14 cellular contexts compared by ENCODE assay signal in genomic region chr13:54433511-54434206, GRCh38.
DNase-seq lines count a peak whose midpoint lies in the region; ATAC-seq, FAIRE-seq and TF ChIP-seq lines count a peak whose summit lies in the region.
"Had no signal": no experiment of that assay in that cellular context is flagged by ENCODE, and none has a peak within 500 bp of the region (broad histone marks: within the 10 kb centered on the region; RNA-seq: fewer than 3 reads in every experiment).

No MANE protein-coding gene starts in this region.

- H2AFZ ChIP-seq in HepG2 (ENCODE audit: low read length): no peak overlapping the region

- H4K20me1 ChIP-seq in HepG2 (ENCODE audit: insufficient read depth, low read length): no peaks in the 10 kb centered on the region

- DNase-seq in HuH-7 (ENCODE audit: low spot score) (peak; percentile 16), NCI-H187 (lab: John Stamatoyannopoulos, UW) (peak; percentile 18 to 52), NCI-H524 treated with DMSO at 0.1 percent for 48 hours (lab: John Stamatoyannopoulos, UW) (peak; percentile 85), HepG2 (ENCODE audit: low spot score) (peak; percentile 10), gastrocnemius medialis (no peak), posterior cingulate gyrus (no peak)
- DNase-seq: dermis blood vessel endothelial cell; stimulated activated CD4-positive, alpha-beta T cell treated with anti-CD3 and anti-CD28 coated beads, Interleukin-2, amount 100 ng/mL, for 48 hours; substantia nigra; T-cell had no signal

- CTCF ChIA-PET in HepG2 (lab: Yijun Ruan, JAX; ENCODE audit: low intra/inter-chr PET ratio, low total read pairs): no interaction called here

- in situ Hi-C loops in HepG2 (cut with HindIII; ENCODE audit: extremely low pct_ligation_motif_present, low pct_unique_long_range_greater_than_20kb): no loop called here
- in situ Hi-C loops in gastrocnemius medialis (cut with MboI; ENCODE audit: low sequenced_read_pairs in 4 of 4): no loop called here

- no peak for TF ChIP-seq CTCF in HepG2 (CRISPR knock-in tag; IDR thresholded peaks at IDR 0.05)
- TF ChIP-seq CTCF in gastrocnemius medialis (IDR thresholded peaks at IDR 0.05 in 4 of 5, conservative IDR thresholded peaks at IDR 0.05 in 1 of 5): no peak

- WGBS in HepG2 (ENCODE audit: low lambda C conversion rate): 30% methylated on average over 4 of the region's 4 CpGs

- no peak overlapping the region for H3K27ac ChIP-seq in HepG2 (ENCODE audit: extremely low read length, insufficient read depth, low read length)
- no peak overlapping the region for H3K27ac ChIP-seq in gastrocnemius medialis
- H3K27ac ChIP-seq: epithelial cell of prostate, gastroesophageal sphincter had no signal

- TF ChIP-seq POLR2A in HepG2 (IDR thresholded peaks at IDR 0.05; ENCODE audit: insufficient read depth in 1 of 2, low read depth in 2 of 2, low read length in 2 of 2) (no peak), gastrocnemius medialis (IDR thresholded peaks at IDR 0.05) (no peak)

- no peaks in the 10 kb centered on the region for H3K4me1 ChIP-seq in HepG2 (ENCODE audit: insufficient read depth, low read length)
- no peaks in the 10 kb centered on the region for H3K4me1 ChIP-seq in gastrocnemius medialis
- H3K4me1 ChIP-seq: gastroesophageal sphincter had no signal

- no peak overlapping the region for H3K4me2 ChIP-seq in HepG2 (ENCODE audit: low read depth, low read length)

- POLR2A ChIA-PET in HepG2 (lab: Yijun Ruan, JAX): no interaction called here

- no peak overlapping the region for H3K9ac ChIP-seq in HepG2 (ENCODE audit: insufficient read depth, low read depth, low read length)

- H3K9me3 ChIP-seq in HepG2 (ENCODE audit: low read length) (peaks cover 31% of the 10 kb centered on the region), gastrocnemius medialis (no peaks in the 10 kb centered on the region)
- H3K9me3 ChIP-seq: gastroesophageal sphincter had no signal

- H3K36me3 ChIP-seq in HepG2 (replicated peaks in 1 of 2; ENCODE audit: control insufficient read depth in 1 of 2, insufficient read depth in 2 of 2, low read length in 2 of 2) (no peaks in the 10 kb centered on the region), gastrocnemius medialis (no peaks in the 10 kb centered on the region)
- H3K36me3 ChIP-seq: gastroesophageal sphincter had no signal

- ATAC-seq in HepG2: peak; percentile 69
- ATAC-seq in gastrocnemius medialis: no peak
- no peak for ATAC-seq in HG03175 (IDR thresholded peaks at IDR 0.05; ENCODE audit: unreplicated experiment)
- ATAC-seq: gastroesophageal sphincter, Right ventricle myocardium inferior, T-cell had no signal

- H3K27me3 ChIP-seq in HepG2 (ENCODE audit: control insufficient read depth in 1 of 2, insufficient read depth in 2 of 2, low read length in 2 of 2) (no peaks in the 10 kb centered on the region), gastrocnemius medialis (no peaks in the 10 kb centered on the region)
- H3K27me3 ChIP-seq: gastroesophageal sphincter had no signal

- FAIRE-seq in HepG2 (lab: Jason Lieb, UNC): no peak

- H3K4me3 ChIP-seq in HepG2 (replicated peaks in 1 of 3; ENCODE audit: insufficient read depth in 1 of 3, low read depth in 2 of 3, low read length in 3 of 3): no peak overlapping the region
- H3K4me3 ChIP-seq in gastrocnemius medialis: no peak overlapping the region
- H3K4me3 ChIP-seq: gastroesophageal sphincter had no signal

- no peak for TF ChIP-seq RAD21 in HepG2 (CRISPR knock-in tag; IDR thresholded peaks at IDR 0.05)

- no TSS peak for BruUV-seq in HepG2 (replicated peaks; lab: Mats Ljungman, UMichigan)

- no peaks in the 10 kb centered on the region for H3K79me2 ChIP-seq in HepG2 (ENCODE audit: insufficient read depth, low read length)

- TF ChIP-seq EP300 in HepG2 (IDR thresholded peaks at IDR 0.05; ENCODE audit: low read depth in 2 of 2, low read length in 2 of 2) (no peak), HepG2 (CRISPR knock-in tag; IDR thresholded peaks at IDR 0.05; ENCODE audit: borderline replicate concordance) (no peak)

- intact Hi-C loops in HepG2 (cut with micrococcal nuclease; ENCODE audit: unreplicated experiment) (no loop called here), gastrocnemius medialis (cut with DNase I; ENCODE audit: low total_unique reads) (no loop called here), posterior cingulate gyrus (cut with DNase I) (no loop called here)

TF ChIP-seq in HepG2, 621 proteins besides CTCF, POLR2A, EP300 and RAD21:
- no peak for TF ChIP-seq ZNF766 (CRISPR knock-in tag; IDR thresholded peaks at IDR 0.05; ENCODE audit: borderline replicate concordance)
- TF ChIP-seq, protein P1, sequence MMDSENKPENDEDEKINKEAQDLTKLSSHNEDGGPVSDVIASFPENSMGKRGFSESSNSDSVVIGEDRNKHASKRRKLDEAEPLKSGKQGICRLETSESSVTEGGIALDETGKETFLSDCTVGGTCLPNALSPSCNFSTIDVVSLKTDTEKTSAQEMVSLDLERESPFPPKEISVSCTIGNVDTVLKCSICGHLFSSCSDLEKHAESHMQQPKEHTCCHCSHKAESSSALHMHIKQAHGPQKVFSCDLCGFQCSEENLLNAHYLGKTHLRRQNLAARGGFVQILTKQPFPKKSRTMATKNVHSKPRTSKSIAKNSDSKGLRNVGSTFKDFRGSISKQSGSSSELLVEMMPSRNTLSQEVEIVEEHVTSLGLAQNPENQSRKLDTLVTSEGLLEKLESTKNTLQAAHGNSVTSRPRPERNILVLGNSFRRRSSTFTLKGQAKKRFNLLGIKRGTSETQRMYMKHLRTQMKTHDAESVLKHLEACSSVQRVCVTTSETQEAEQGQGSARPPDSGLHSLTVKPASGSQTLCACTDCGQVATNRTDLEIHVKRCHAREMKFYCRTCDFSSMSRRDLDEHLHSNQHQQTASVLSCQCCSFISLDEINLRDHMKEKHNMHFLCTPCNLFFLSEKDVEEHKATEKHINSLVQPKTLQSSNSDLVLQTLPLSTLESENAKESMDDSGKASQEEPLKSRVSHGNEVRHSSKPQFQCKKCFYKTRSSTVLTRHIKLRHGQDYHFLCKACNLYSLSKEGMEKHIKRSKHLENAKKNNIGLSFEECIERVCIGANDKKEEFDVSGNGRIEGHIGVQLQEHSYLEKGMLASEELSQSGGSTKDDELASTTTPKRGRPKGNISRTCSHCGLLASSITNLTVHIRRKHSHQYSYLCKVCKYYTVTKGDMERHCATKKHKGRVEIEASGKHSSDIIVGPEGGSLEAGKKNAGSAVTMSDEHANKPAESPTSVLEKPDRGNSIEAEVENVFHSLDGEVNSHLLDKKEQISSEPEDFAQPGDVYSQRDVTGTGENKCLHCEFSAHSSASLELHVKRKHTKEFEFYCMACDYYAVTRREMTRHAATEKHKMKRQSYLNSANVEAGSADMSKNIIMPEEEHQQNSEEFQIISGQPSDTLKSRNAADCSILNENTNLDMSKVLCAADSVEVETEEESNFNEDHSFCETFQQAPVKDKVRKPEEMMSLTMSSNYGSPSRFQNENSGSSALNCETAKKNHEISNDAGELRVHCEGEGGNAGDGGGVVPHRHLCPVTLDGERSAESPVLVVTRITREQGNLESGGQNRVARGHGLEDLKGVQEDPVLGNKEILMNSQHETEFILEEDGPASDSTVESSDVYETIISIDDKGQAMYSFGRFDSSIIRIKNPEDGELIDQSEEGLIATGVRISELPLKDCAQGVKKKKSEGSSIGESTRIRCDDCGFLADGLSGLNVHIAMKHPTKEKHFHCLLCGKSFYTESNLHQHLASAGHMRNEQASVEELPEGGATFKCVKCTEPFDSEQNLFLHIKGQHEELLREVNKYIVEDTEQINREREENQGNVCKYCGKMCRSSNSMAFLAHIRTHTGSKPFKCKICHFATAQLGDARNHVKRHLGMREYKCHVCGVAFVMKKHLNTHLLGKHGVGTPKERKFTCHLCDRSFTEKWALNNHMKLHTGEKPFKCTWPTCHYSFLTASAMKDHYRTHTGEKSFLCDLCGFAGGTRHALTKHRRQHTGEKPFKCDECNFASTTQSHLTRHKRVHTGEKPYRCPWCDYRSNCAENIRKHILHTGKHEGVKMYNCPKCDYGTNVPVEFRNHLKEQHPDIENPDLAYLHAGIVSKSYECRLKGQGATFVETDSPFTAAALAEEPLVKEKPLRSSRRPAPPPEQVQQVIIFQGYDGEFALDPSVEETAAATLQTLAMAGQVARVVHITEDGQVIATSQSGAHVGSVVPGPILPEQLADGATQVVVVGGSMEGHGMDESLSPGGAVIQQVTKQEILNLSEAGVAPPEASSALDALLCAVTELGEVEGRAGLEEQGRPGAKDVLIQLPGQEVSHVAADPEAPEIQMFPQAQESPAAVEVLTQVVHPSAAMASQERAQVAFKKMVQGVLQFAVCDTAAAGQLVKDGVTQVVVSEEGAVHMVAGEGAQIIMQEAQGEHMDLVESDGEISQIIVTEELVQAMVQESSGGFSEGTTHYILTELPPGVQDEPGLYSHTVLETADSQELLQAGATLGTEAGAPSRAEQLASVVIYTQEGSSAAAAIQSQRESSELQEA (CRISPR knock-in tag; IDR thresholded peaks at IDR 0.05; ENCODE audit: not compliant biosample characterization): no peak
- no peak for TF ChIP-seq MXD1 (CRISPR knock-in tag; IDR thresholded peaks at IDR 0.05)
- TF ChIP-seq ZNF333 (CRISPR knock-in tag; IDR thresholded peaks at IDR 0.05; ENCODE audit: borderline replicate concordance): no peak
- no peak for TF ChIP-seq NFIB (CRISPR knock-in tag; IDR thresholded peaks at IDR 0.05; ENCODE audit: borderline replicate concordance)
- no peak for TF ChIP-seq ZNF224 (CRISPR knock-in tag; IDR thresholded peaks at IDR 0.05)
- no peak for TF ChIP-seq ZIK1 (CRISPR knock-in tag; IDR thresholded peaks at IDR 0.05; ENCODE audit: borderline replicate concordance, low read depth)
TF ChIP-seq in HepG2: peak in this region for 0.

Comparison
In these comparisons a context has a peak if more than half of its experiments do, and no peak if none do; other contexts are left out.
1. DNase-seq: peak in HuH-7 (single experiment), NCI-H187 (2 of 2), NCI-H524 treated with DMSO at 0.1 percent for 48 hours (single experiment) and HepG2 (single experiment); none in gastrocnemius medialis (0 of 2) and posterior cingulate gyrus (0 of 10).